7 cellular contexts compared by ENCODE assay signal in genomic region chr12:29630164-29630563, GRCh38.
A peak's percentile ranks its signal among the peaks of the same experiment; 100 is the strongest.
DNase-seq lines count a peak whose midpoint lies in the region; ATAC-seq lines count a peak whose summit lies in the region.
"Not testable (repeated sequence)": the region's sequence is repeated elsewhere in the genome, so short reads cannot be mapped to it uniquely, and the experiment has no call there.

No MANE protein-coding gene starts in this region.

- H3K9me3 Mint-ChIP-seq in stimulated activated memory B cell treated with anti-CD40 and anti-IgM and Interleukin-4, amounts not matched to agents 10 μg/mL and 1 μg/mL and 100 μg/mL, for 72 hours = not testable (repeated sequence)

- H3K4me3 Mint-ChIP-seq in stimulated activated memory B cell treated with anti-CD40 and anti-IgM and Interleukin-4, amounts not matched to agents 10 μg/mL and 1 μg/mL and 100 μg/mL, for 72 hours = not testable (repeated sequence)

- in situ Hi-C loops in SK-MEL-5 (cut with HindIII; ENCODE audit: low pct_unique_long_range_greater_than_20kb, low sequenced_read_pairs) = not testable (repeated sequence)

- not testable (repeated sequence) for H3K27me3 Mint-ChIP-seq in stimulated activated memory B cell treated with anti-CD40 and anti-IgM and Interleukin-4, amounts not matched to agents 10 μg/mL and 1 μg/mL and 100 μg/mL, for 72 hours

- H3K36me3 Mint-ChIP-seq in stimulated activated memory B cell treated with anti-CD40 and anti-IgM and Interleukin-4, amounts not matched to agents 10 μg/mL and 1 μg/mL and 100 μg/mL, for 72 hours = not testable (repeated sequence)

- peak; percentile 41 for ATAC-seq in GM18519 (IDR thresholded peaks at IDR 0.05; ENCODE audit: low FRiP score, unreplicated experiment)
- peak; percentile 72 for ATAC-seq in GM18907 (IDR thresholded peaks at IDR 0.05; ENCODE audit: unreplicated experiment)
- ATAC-seq in HG02610 (IDR thresholded peaks at IDR 0.05; ENCODE audit: unreplicated experiment) = peak; percentile 74
- peak; percentile 60 for ATAC-seq in HG03354 (IDR thresholded peaks at IDR 0.05; ENCODE audit: poor library complexity, severe bottlenecking, unreplicated experiment)
- ATAC-seq in stimulated activated memory B cell treated with anti-CD40 and anti-IgM and Interleukin-4, amounts not matched to agents 10 μg/mL and 1 μg/mL and 100 μg/mL, for 72 hours = peak; percentile 41

- H3K27ac Mint-ChIP-seq in stimulated activated memory B cell treated with anti-CD40 and anti-IgM and Interleukin-4, amounts not matched to agents 10 μg/mL and 1 μg/mL and 100 μg/mL, for 72 hours = not testable (repeated sequence)

- DNase-seq in NAMALWA (ENCODE audit: low spot score) (peak; percentile 17), SK-MEL-5 (ENCODE audit: low read depth, low spot score) (peak; percentile 11)

- H3K4me1 Mint-ChIP-seq in stimulated activated memory B cell treated with anti-CD40 and anti-IgM and Interleukin-4, amounts not matched to agents 10 μg/mL and 1 μg/mL and 100 μg/mL, for 72 hours = not testable (repeated sequence)

Comparison
In these comparisons a context has a peak if more than half of its experiments do, and no peak if none do; other contexts are left out.
1. Peak in every context shown above with its lines: DNase-seq and ATAC-seq.